ENCODE assay signal across 28 cellular contexts in the genomic region with DNA sequence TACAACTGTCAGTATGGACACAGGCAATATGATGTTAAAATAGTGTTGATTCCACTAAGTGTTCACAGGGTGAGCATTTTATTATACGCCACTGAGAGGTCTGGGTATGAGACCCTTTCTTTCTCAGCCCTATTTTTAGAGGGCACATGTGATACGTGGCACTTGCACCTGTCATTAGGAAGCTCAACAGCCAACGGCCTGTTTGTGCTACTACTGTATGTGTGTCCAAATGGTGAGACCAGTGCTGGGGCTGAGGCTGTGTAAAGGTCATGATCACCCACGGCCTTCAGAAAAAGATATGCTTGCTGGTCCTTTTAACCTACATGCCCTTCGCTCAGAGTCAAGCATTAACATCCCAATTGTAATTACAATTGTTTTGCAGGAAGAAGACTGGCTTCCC.
DNase-seq lines count a peak whose midpoint lies in the region; ATAC-seq, FAIRE-seq and TF ChIP-seq lines count a peak whose summit lies in the region.
"Had no signal": no experiment of that assay in that cellular context is flagged by ENCODE, and none has a peak within 500 bp of the region (broad histone marks: within the 10 kb centered on the region; RNA-seq: fewer than 3 reads in every experiment).

No MANE protein-coding gene starts in this region.

- no peaks in the 10 kb centered on the region for H4K20me1 ChIP-seq in GM12878 (ENCODE audit: control insufficient read depth, insufficient read depth)

- TF ChIP-seq CTCF in GM12878 (IDR thresholded peaks at IDR 0.05 in 2 of 3, conservative IDR thresholded peaks at IDR 0.05 in 1 of 3; ENCODE audit: control insufficient read depth in 2 of 3, extremely low read depth in 1 of 3, insufficient read depth in 1 of 3, low read depth in 3 of 3, low read length in 3 of 3) (no peak), right lobe of liver (IDR thresholded peaks at IDR 0.05) (no peak)

- CTCF ChIA-PET in GM12878 (lab: Yijun Ruan, JAX) = interaction anchor here (1.0 to 1.7 kb wide), 3 partner anchors 10 to 22 kb away, joined by 3 to 6 read pairs (median 4); no protein-coding TSS in a partner anchor

- H3K4me1 ChIP-seq in GM12878 (ENCODE audit: control insufficient read depth, insufficient read depth, low read length) (no peaks in the 10 kb centered on the region), right lobe of liver (peaks cover 0 to 30% (median 12%) of the 10 kb centered on the region in 4 donors)

- ATAC-seq in GM19463 (IDR thresholded peaks at IDR 0.05; ENCODE audit: unreplicated experiment) (peak; percentile 48), GM12878 (peak; percentile 44; the same call in 2 of the 3 replicates), right lobe of liver (peak in 1 of 4 donors; percentile 4), left colon (no peak), GM19351 (IDR thresholded peaks at IDR 0.05; ENCODE audit: unreplicated experiment) (no peak)
- ATAC-seq: activated T-helper 17 cell treated with anti-CD3 and anti-CD28 coated beads, Interleukin-2, amount 50 U/mL, for 72 hours; natural killer cell had no signal

- RAD21 ChIA-PET in GM12878 (lab: Charles Lee; ENCODE audit: unreplicated experiment) = interaction anchor here (1.1 kb wide), 1 partner anchor 17 kb away, joined by 3 read pairs; no protein-coding TSS in a partner anchor

- H3K9ac ChIP-seq in GM12878 (ENCODE audit: control insufficient read depth, insufficient read depth, low read length) = no peak overlapping the region

- TF ChIP-seq POLR2A in GM12878 (IDR thresholded peaks at IDR 0.05; ENCODE audit: low read depth, low read length) (no peak), right lobe of liver (IDR thresholded peaks at IDR 0.05) (no peak)

- BruUV-seq in GM12878 (replicated peaks; lab: Mats Ljungman, UMichigan) = no TSS peak

- no peak for TF ChIP-seq RAD21 in GM12878 (IDR thresholded peaks at IDR 0.05; ENCODE audit: insufficient read depth, low read depth, low read length)

- no peak for TF ChIP-seq EP300 in GM12878 (IDR thresholded peaks at IDR 0.05; ENCODE audit: borderline replicate concordance in 1 of 2, control insufficient read depth in 1 of 2, low read depth in 2 of 2, low read length in 2 of 2)

- H3K27me3 ChIP-seq in GM12878 (replicated peaks in 1 of 2; ENCODE audit: control insufficient read depth in 2 of 2, insufficient read depth in 2 of 2, low read length in 1 of 2) (no peaks in the 10 kb centered on the region), right lobe of liver (no peaks in the 10 kb centered on the region)
- H3K27me3 ChIP-seq: esophagus muscularis mucosa, testis had no signal

- 34% methylated on average over 5 of the region's 5 CpGs for WGBS in GM12878 (ENCODE audit: insufficient coverage, insufficient replicate concordance, low lambda C conversion rate, missing lambda C conversion rate)
- WGBS in right lobe of liver (ENCODE audit: insufficient coverage, low coverage, low lambda C conversion rate, missing lambda C conversion rate) = 36% methylated on average over 5 of the region's 5 CpGs

- POLR2A ChIA-PET in GM12878 (lab: Charles Lee) = interaction anchor here (0.6 kb wide), 2 partner anchors 156 to 1081 kb away, joined by 3 read pairs; no protein-coding TSS in a partner anchor

- H3K36me3 ChIP-seq in GM12878 (ENCODE audit: control insufficient read depth in 2 of 2, insufficient read depth in 2 of 2, low read length in 1 of 2) (no peaks in the 10 kb centered on the region), right lobe of liver (no peaks in the 10 kb centered on the region)
- H3K36me3 ChIP-seq: esophagus muscularis mucosa had no signal

- intact Hi-C loops in GM12878 (cut with micrococcal nuclease; ENCODE audit: unreplicated experiment) (no loop called here), right lobe of liver (cut with DNase I) (no loop called here), left colon (cut with DNase I, micrococcal nuclease) (no loop called here)

- DNase-seq in HTR-8/SVneo (ENCODE audit: insufficient read length, low spot score) (no peak), GM12878 (ENCODE audit: low read depth, low spot score) (no peak), right lobe of liver (no peak), NCI-H526 (lab: John Stamatoyannopoulos, UW) (no peak), left colon (no peak)
- DNase-seq in stimulated activated CD4-positive, alpha-beta T cell treated with anti-CD3 and anti-CD28 coated beads, Interleukin-4, amount 100 ng/mL, for 1 hour = no peak
- DNase-seq: activated CD4-positive, alpha-beta T cell treated with anti-CD3 and anti-CD28 coated beads for 48 hours; activated naive CD4-positive, alpha-beta T cell treated with anti-CD3 and anti-CD28 coated beads, Interleukin-2, amount 10 ng/mL, durations not matched to agents 7 days and 5 days; C1 segment of cervical spinal cord; COR-L47; DMS79 treated with DMSO at 0.1 percent for 48 hours; foreskin fibroblast; GF-D8; KBM-7; kidney; natural killer cell; NCI-H2081; NCI-H524 treated with DMSO at 0.1 percent for 48 hours; OCI-M1; stimulated activated CD4-positive, alpha-beta T cell treated with anti-CD3 and anti-CD28 coated beads, Interleukin-2, amount 100 ng/mL, for 24 hours; stimulated activated CD8-positive, alpha-beta memory T cell treated with anti-CD3 and anti-CD28 coated beads, Interleukin-4, amount 100 ng/mL, for 48 hours; testis had no signal

- H3K79me2 ChIP-seq in GM12878 (ENCODE audit: control insufficient read depth, insufficient read depth, low read length) = no peaks in the 10 kb centered on the region

- H3K27ac ChIP-seq in GM12878 (ENCODE audit: control insufficient read depth, insufficient read depth) (no peak overlapping the region), right lobe of liver (peak overlapping the region; percentile 3 to 96 (median 92))
- H3K27ac ChIP-seq: esophagus muscularis mucosa had no signal

- in situ Hi-C loops in GM12878 (cut with MboI) = no loop called here

- H3K4me3 ChIP-seq in GM12878 (no peak overlapping the region), right lobe of liver (no peak overlapping the region)
- H3K4me3 ChIP-seq: esophagus muscularis mucosa, lung, testis had no signal

- peak; percentile 9 for FAIRE-seq in HTR-8/SVneo (lab: Jason Lieb, UNC)
- FAIRE-seq in GM12878 (lab: Jason Lieb, UNC) = no peak
- FAIRE-seq: endometrium, kidney had no signal

- SMC1A ChIA-PET in GM12878 (lab: Charles Lee; ENCODE audit: uncharacterized antibody, unreplicated experiment) = interaction anchor here (0.6 to 1.6 kb wide), 7 partner anchors 8 to 660 kb away, joined by 3 to 4 read pairs (median 3); no protein-coding TSS in a partner anchor

- H2AFZ ChIP-seq in GM12878 (ENCODE audit: control insufficient read depth, low read depth, low read length) = no peak overlapping the region

- H3K4me2 ChIP-seq in GM12878 (ENCODE audit: control insufficient read depth, insufficient read depth) = no peak overlapping the region

- no peaks in the 10 kb centered on the region for H3K9me3 ChIP-seq in GM12878 (replicated peaks; ENCODE audit: control insufficient read depth, insufficient read depth, low read length)
- H3K9me3 ChIP-seq in right lobe of liver = no peaks in the 10 kb centered on the region
- H3K9me3 ChIP-seq: esophagus muscularis mucosa, testis had no signal

TF ChIP-seq in GM12878, 131 proteins besides CTCF, POLR2A, EP300 and RAD21:
- TF ChIP-seq SIN3A (IDR thresholded peaks at IDR 0.05; ENCODE audit: low read depth, low read length) (no peak), IKZF2 (IDR thresholded peaks at IDR 0.05) (no peak), DPF2 (IDR thresholded peaks at IDR 0.05) (no peak), NBN (IDR thresholded peaks at IDR 0.05) (no peak), ZBED1 (IDR thresholded peaks at IDR 0.05; ENCODE audit: borderline replicate concordance) (no peak), KLF5 (IDR thresholded peaks at IDR 0.05; ENCODE audit: partially characterized antibody) (no peak), PAX5 (IDR thresholded peaks at IDR 0.05; ENCODE audit: borderline replicate concordance, low read depth, low read length) (no peak), HDGF (IDR thresholded peaks at IDR 0.05) (no peak), CHD1 (IDR thresholded peaks at IDR 0.05; ENCODE audit: low read depth, low read length) (no peak), RUNX3 (IDR thresholded peaks at IDR 0.05; ENCODE audit: low read length) (no peak)
- TF ChIP-seq, protein P1, sequence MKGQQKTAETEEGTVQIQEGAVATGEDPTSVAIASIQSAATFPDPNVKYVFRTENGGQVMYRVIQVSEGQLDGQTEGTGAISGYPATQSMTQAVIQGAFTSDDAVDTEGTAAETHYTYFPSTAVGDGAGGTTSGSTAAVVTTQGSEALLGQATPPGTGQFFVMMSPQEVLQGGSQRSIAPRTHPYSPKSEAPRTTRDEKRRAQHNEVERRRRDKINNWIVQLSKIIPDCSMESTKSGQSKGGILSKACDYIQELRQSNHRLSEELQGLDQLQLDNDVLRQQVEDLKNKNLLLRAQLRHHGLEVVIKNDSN (IDR thresholded peaks at IDR 0.05; ENCODE audit: borderline replicate concordance, extremely low read length, insufficient read depth, low read depth, low read length) = no peak
- TF ChIP-seq, protein P2, sequence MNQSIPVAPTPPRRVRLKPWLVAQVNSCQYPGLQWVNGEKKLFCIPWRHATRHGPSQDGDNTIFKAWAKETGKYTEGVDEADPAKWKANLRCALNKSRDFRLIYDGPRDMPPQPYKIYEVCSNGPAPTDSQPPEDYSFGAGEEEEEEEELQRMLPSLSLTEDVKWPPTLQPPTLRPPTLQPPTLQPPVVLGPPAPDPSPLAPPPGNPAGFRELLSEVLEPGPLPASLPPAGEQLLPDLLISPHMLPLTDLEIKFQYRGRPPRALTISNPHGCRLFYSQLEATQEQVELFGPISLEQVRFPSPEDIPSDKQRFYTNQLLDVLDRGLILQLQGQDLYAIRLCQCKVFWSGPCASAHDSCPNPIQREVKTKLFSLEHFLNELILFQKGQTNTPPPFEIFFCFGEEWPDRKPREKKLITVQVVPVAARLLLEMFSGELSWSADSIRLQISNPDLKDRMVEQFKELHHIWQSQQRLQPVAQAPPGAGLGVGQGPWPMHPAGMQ (IDR thresholded peaks at IDR 0.05; ENCODE audit: borderline replicate concordance) = no peak
TF ChIP-seq in GM12878: peak in this region for 0.

Comparison
In these comparisons a context has a peak if more than half of its experiments do, and no peak if none do; other contexts are left out.
1. ATAC-seq: peak in GM19463 (single experiment) and GM12878 (single experiment); none in left colon (single experiment) and GM19351 (single experiment).